17 cellular contexts compared by ENCODE assay signal in genomic region chr15:47571241-47571640, GRCh38.
DNase-seq lines count a peak whose midpoint lies in the region; ATAC-seq and TF ChIP-seq lines count a peak whose summit lies in the region.
"Had no signal": no experiment of that assay in that cellular context is flagged by ENCODE, and none has a peak within 500 bp of the region (broad histone marks: within the 10 kb centered on the region; RNA-seq: fewer than 3 reads in every experiment).

No MANE protein-coding gene starts in this region.

- no peak for ATAC-seq in SK-N-SH treated with all-trans-retinoic acid at 6 μM for 48 hours
- ATAC-seq in sciatic nerve, result peak; percentile 69
- no peak for ATAC-seq in GM18502 (IDR thresholded peaks at IDR 0.05; ENCODE audit: poor library complexity, unreplicated experiment)
- ATAC-seq in HG02870 (IDR thresholded peaks at IDR 0.05; ENCODE audit: unreplicated experiment), result no peak
- ATAC-seq: HCT116 had no signal

- H3K36me3 ChIP-seq in SK-N-SH (replicated peaks in 1 of 2; ENCODE audit: control insufficient read depth in 1 of 2, insufficient read depth in 2 of 2, low read length in 1 of 2) (no peaks in the 10 kb centered on the region), WERI-Rb-1 (no peaks in the 10 kb centered on the region)
- H3K36me3 ChIP-seq: BE2C had no signal

- H3K27me3 ChIP-seq in SK-N-SH (ENCODE audit: insufficient read depth) (no peaks in the 10 kb centered on the region), WERI-Rb-1 (ENCODE audit: insufficient read depth, low read depth, severe bottlenecking) (no peaks in the 10 kb centered on the region)
- H3K27me3 ChIP-seq: BE2C had no signal

- TF ChIP-seq EP300 in SK-N-SH (IDR thresholded peaks at IDR 0.05; ENCODE audit: borderline replicate concordance in 1 of 2, low read depth in 1 of 2, low read length in 1 of 2), result no peak

- no peaks in the 10 kb centered on the region for H3K9me2 ChIP-seq in SK-N-SH

- H3K4me3 ChIP-seq in SK-N-SH (ENCODE audit: low read depth in 2 of 2, low read length in 1 of 2), result no peak overlapping the region
- no peak overlapping the region for H3K4me3 ChIP-seq in WERI-Rb-1 (ENCODE audit: low read depth, low read length)
- H3K4me3 ChIP-seq in astrocyte of the spinal cord (ENCODE audit: low read depth, low read length), result no peak overlapping the region
- H3K4me3 ChIP-seq: GM23248 had no signal

- POLR2A ChIA-PET in SK-N-SH (lab: Yijun Ruan, JAX), result no interaction called here

- no peak overlapping the region for H3K9ac ChIP-seq in SK-N-SH
- H3K9ac ChIP-seq: GM23248 had no signal

- DNase-seq in SK-N-SH, result no peak
- DNase-seq in WERI-Rb-1, result no peak
- peak; percentile 67 for DNase-seq in astrocyte of the spinal cord (ENCODE audit: low read depth, low spot score)
- DNase-seq in sciatic nerve (ENCODE audit: low spot score), result no peak
- no peak for DNase-seq in DMS153 (lab: John Stamatoyannopoulos, UW)
- DNase-seq: 8988T; ACHN; BE2C; CD4-positive, alpha-beta memory T cell; DMS53; GF-D8; GM23248 had no signal

- H3K4me1 ChIP-seq in SK-N-SH (ENCODE audit: control insufficient read depth in 1 of 2, insufficient read depth in 2 of 2, low read depth in 1 of 2, low read length in 1 of 2), result peaks cover 0 to 3% of the 10 kb centered on the region in 2 experiments; a peak in 2 of 4 replicates
- H3K4me1 ChIP-seq: BE2C had no signal

- H3K27ac ChIP-seq in SK-N-SH (ENCODE audit: low read depth in 2 of 2, low read length in 1 of 2) (no peak overlapping the region), WERI-Rb-1 (peak overlapping the region; percentile 65)
- H3K27ac ChIP-seq: C4-2B, GM23248 had no signal

- H3K4me2 ChIP-seq in SK-N-SH, result no peak overlapping the region

- H3K9me3 ChIP-seq in SK-N-SH (no peaks in the 10 kb centered on the region), WERI-Rb-1 (ENCODE audit: severe bottlenecking) (no peaks in the 10 kb centered on the region)
- H3K9me3 ChIP-seq: BE2C had no signal

- H4K20me1 ChIP-seq in SK-N-SH (ENCODE audit: insufficient read depth), result no peaks in the 10 kb centered on the region

- no peak overlapping the region for H2AFZ ChIP-seq in SK-N-SH (ENCODE audit: low read depth)
- H2AFZ ChIP-seq: GM23248 had no signal

- WGBS in SK-N-SH (ENCODE audit: low lambda C conversion rate), result 89% methylated on average over 1 of the region's 1 CpG

- no peak for TF ChIP-seq RAD21 in SK-N-SH (IDR thresholded peaks at IDR 0.05; ENCODE audit: low read length)

- in situ Hi-C loops in astrocyte of the spinal cord (cut with HindIII; ENCODE audit: low sequenced_read_pairs), result no loop called here

- TF ChIP-seq CTCF in SK-N-SH (IDR thresholded peaks at IDR 0.05), result no peak
- no peak for TF ChIP-seq CTCF in WERI-Rb-1 (IDR thresholded peaks at IDR 0.05; ENCODE audit: low read depth, low read length)
- TF ChIP-seq CTCF in astrocyte of the spinal cord (IDR thresholded peaks at IDR 0.05; ENCODE audit: low read depth, low read length), result no peak

- intact Hi-C loops in sciatic nerve (cut with DNase I), result no loop called here

- H3K79me2 ChIP-seq in SK-N-SH (ENCODE audit: insufficient read depth), result no peaks in the 10 kb centered on the region

- H3F3A ChIP-seq in SK-N-SH (replicated peaks; ENCODE audit: insufficient read depth), result no peaks in the 10 kb centered on the region

- CTCF ChIA-PET in SK-N-SH (lab: Yijun Ruan, JAX), result no interaction called here

TF ChIP-seq in SK-N-SH treated with all-trans-retinoic acid at 6 μM for 48 hours, 23 proteins besides CTCF, POLR2A, EP300 and RAD21 (continues in another document):
- TF ChIP-seq ISL1 (CRISPR knock-in tag; IDR thresholded peaks at IDR 0.05), result peak; percentile 98
- 0 out of 2 replicates have a peak, but pooled peaks have one; percentile 45 for TF ChIP-seq SNAI2 (CRISPR knock-in tag; IDR thresholded peaks at IDR 0.05)
- no peak for TF ChIP-seq ZNF8 (CRISPR knock-in tag; IDR thresholded peaks at IDR 0.05)
- no peak for TF ChIP-seq RARB (CRISPR knock-in tag; IDR thresholded peaks at IDR 0.05)
- TF ChIP-seq ZFP30 (CRISPR knock-in tag; IDR thresholded peaks at IDR 0.05), result no peak
- TF ChIP-seq TSHZ2 (CRISPR knock-in tag; IDR thresholded peaks at IDR 0.05), result peak; percentile 64
- TF ChIP-seq GLIS3 (CRISPR knock-in tag; IDR thresholded peaks at IDR 0.05), result peak; percentile 86; the same call in 1 of the 2 replicates

TF ChIP-seq in SK-N-SH, 30 proteins besides CTCF, POLR2A, EP300 and RAD21:
- TF ChIP-seq RXRA (IDR thresholded peaks at IDR 0.05; ENCODE audit: borderline replicate concordance, low read depth), result no peak
- no peak for TF ChIP-seq TEAD4 (IDR thresholded peaks at IDR 0.05; ENCODE audit: borderline replicate concordance, insufficient read depth)
